In genomic region chr14:93764211-93764659, GRCh38 we compare ENCODE assay signal across 17 cellular contexts. TPM values are rescaled to one million over a fixed set of nuclear protein-coding genes. Genes with fewer than 3 reads are reported as not detected.
DNase-seq lines count a peak whose midpoint lies in the region; ATAC-seq and TF ChIP-seq lines count a peak whose summit lies in the region.
"Had no signal": no experiment of that assay in that cellular context is flagged by ENCODE, and none has a peak within 500 bp of the region (broad histone marks: within the 10 kb centered on the region; RNA-seq: fewer than 3 reads in every experiment).

No MANE protein-coding gene starts in this region.

- no peak overlapping the region for H4K91ac ChIP-seq in IMR-90 (ENCODE audit: insufficient read depth, low read depth, low read length)

- H3K27me3 ChIP-seq in IMR-90 (ENCODE audit: control insufficient read depth, insufficient read depth, low read length) (no peaks in the 10 kb centered on the region), thoracic aorta (replicated peaks; ENCODE audit: insufficient read depth) (no peaks in the 10 kb centered on the region)

- no peak for TF ChIP-seq RAD21 in IMR-90 (IDR thresholded peaks at IDR 0.05; ENCODE audit: low read length)

- no peak overlapping the region for H3K9ac ChIP-seq in IMR-90 (ENCODE audit: low read depth, low read length)

- H3K27ac ChIP-seq in IMR-90 (ENCODE audit: insufficient read depth, low read length) = no peak overlapping the region
- no peak overlapping the region for H3K27ac ChIP-seq in thoracic aorta

- TF ChIP-seq CTCF in IMR-90 (conservative IDR thresholded peaks at IDR 0.05; ENCODE audit: low read depth, low read length) (no peak), thoracic aorta (IDR thresholded peaks at IDR 0.05) (no peak)

- no CpG with 5 or more reads among the region's 8 CpGs for WGBS in IMR-90 (ENCODE audit: extremely low coverage in 2 of 2, insufficient read length in 1 of 2), 2 experiments

- DNase-seq in IMR-90 (peak; percentile 20), astrocyte of the hippocampus (ENCODE audit: low read depth, low spot score) (peak; percentile 16), left ventricle myocardium superior (peak; percentile 63), thoracic aorta (ENCODE audit: low spot score) (peak; percentile 21), SW480 (ENCODE audit: low spot score) (no peak)
- no peak for DNase-seq in effector CD4-positive, alpha-beta T cell
- DNase-seq: activated naive CD4-positive, alpha-beta T cell treated with Interleukin-2 at 50 U/mL for 16 hours; CD8-positive, alpha-beta T cell; GF-D8; HCEC 1CT; immature natural killer cell; naive thymus-derived CD4-positive, alpha-beta T cell; NCI-H1417 treated with DMSO at 0.1 percent for 48 hours; substantia nigra had no signal

- H3K4me1 ChIP-seq in IMR-90 (ENCODE audit: control insufficient read depth, insufficient read depth, low read length) = no peaks in the 10 kb centered on the region
- peaks cover 10 to 44% of the 10 kb centered on the region in 2 donors for H3K4me1 ChIP-seq in thoracic aorta (ENCODE audit: control insufficient read depth in 1 of 2, low read depth in 2 of 2)

- no peak overlapping the region for H4K8ac ChIP-seq in IMR-90 (ENCODE audit: low read depth in 2 of 2, low read length in 2 of 2)

- in situ Hi-C loops in IMR-90 (cut with MboI; ENCODE audit: low sequenced_read_pairs) = no loop called here

- no peak overlapping the region for H2AFZ ChIP-seq in IMR-90 (replicated peaks; ENCODE audit: low read length, poor library complexity)

- H2AK9ac ChIP-seq in IMR-90 (replicated peaks; ENCODE audit: low read depth, low read length, poor library complexity) = no peak overlapping the region

- no peaks in the 10 kb centered on the region for H3K79me1 ChIP-seq in IMR-90 (ENCODE audit: low read depth in 1 of 2, low read length in 2 of 2)

- H3K4me2 ChIP-seq in IMR-90 (ENCODE audit: low read depth, low read length) = no peak overlapping the region

- H4K5ac ChIP-seq in IMR-90 (ENCODE audit: low read depth, low read length) = no peak overlapping the region

- BruUV-seq in IMR-90 (replicated peaks; lab: Mats Ljungman, UMichigan) = no TSS peak

- ATAC-seq in IMR-90 (ENCODE audit: low read depth) (no peak), left ventricle myocardium superior (peak; percentile 83), thoracic aorta (ENCODE audit: insufficient number of reproducible peaks, low FRiP score, low read depth) (peak; percentile 62), HG02571 (IDR thresholded peaks at IDR 0.05; ENCODE audit: unreplicated experiment) (no peak), GM18517 (IDR thresholded peaks at IDR 0.05; ENCODE audit: unreplicated experiment) (no peak)
- ATAC-seq: CD8-positive, alpha-beta T cell; naive thymus-derived CD4-positive, alpha-beta T cell had no signal

- POLR2A ChIA-PET in IMR-90 (lab: Charles Lee; ENCODE audit: unreplicated experiment) = no interaction called here

- H3K36me3 ChIP-seq in IMR-90 (ENCODE audit: control insufficient read depth, insufficient read depth, low read length) (no peaks in the 10 kb centered on the region), thoracic aorta (no peaks in the 10 kb centered on the region)

- H2BK120ac ChIP-seq in IMR-90 (ENCODE audit: low read depth, low read length) = no peak overlapping the region

- H2BK15ac ChIP-seq in IMR-90 (ENCODE audit: low read depth, low read length) = no peak overlapping the region

- no peaks in the 10 kb centered on the region for H4K20me1 ChIP-seq in IMR-90 (ENCODE audit: insufficient read depth, low read length)

- H3K56ac ChIP-seq in IMR-90 (ENCODE audit: extremely low read depth, insufficient read depth, low read length) = no peak overlapping the region

- CTCF ChIA-PET in IMR-90 (lab: Yijun Ruan, JAX) = no interaction called here

- no peak overlapping the region for H3K18ac ChIP-seq in IMR-90 (ENCODE audit: low read depth, low read length)

- no peaks in the 10 kb centered on the region for H3K9me1 ChIP-seq in IMR-90 (ENCODE audit: insufficient read depth, low read length)

- H2BK5ac ChIP-seq in IMR-90 (ENCODE audit: low read depth, low read length, poor library complexity, severe bottlenecking) = no peak overlapping the region

- no peak overlapping the region for H2AK5ac ChIP-seq in IMR-90 (ENCODE audit: low read depth, low read length)

- no peak overlapping the region for H2BK20ac ChIP-seq in IMR-90 (ENCODE audit: low read depth, low read length)

- intact Hi-C loops in IMR-90 (cut with micrococcal nuclease) = no loop called here
- intact Hi-C loops in left ventricle myocardium superior (cut with micrococcal nuclease) = no loop called here

- dilution Hi-C loops in IMR-90 (cut with HindIII; ENCODE audit: low sequenced_read_pairs, unreplicated experiment) = no loop called here

- no peak overlapping the region for H3K4ac ChIP-seq in IMR-90 (ENCODE audit: low read depth, low read length)

- H3K14ac ChIP-seq in IMR-90 (replicated peaks; ENCODE audit: low read depth, low read length) = no peak overlapping the region

- H3K23ac ChIP-seq in IMR-90 (ENCODE audit: low read depth, low read length) = no peak overlapping the region

- H3K4me3 ChIP-seq in IMR-90 (ENCODE audit: insufficient read depth, low read depth, low read length) = no peak overlapping the region
- peak overlapping the region; percentile 41 for H3K4me3 ChIP-seq in thoracic aorta

- no peak for TF ChIP-seq POLR2A in IMR-90 (IDR thresholded peaks at IDR 0.05; ENCODE audit: low read depth, low read length)

- H3K9me3 ChIP-seq in IMR-90 (ENCODE audit: control insufficient read depth, insufficient read depth, low read length) = peaks cover 8% of the 10 kb centered on the region
- no peaks in the 10 kb centered on the region for H3K9me3 ChIP-seq in thoracic aorta

TF ChIP-seq in IMR-90, 13 proteins besides CTCF, POLR2A, EP300 and RAD21:
- TF ChIP-seq NFE2L2 (IDR thresholded peaks at IDR 0.05; ENCODE audit: low read depth, low read length) (no peak), BHLHE40 (IDR thresholded peaks at IDR 0.05; ENCODE audit: low read depth, low read length) (no peak), SMC3 (IDR thresholded peaks at IDR 0.05; ENCODE audit: low read depth, low read length) (no peak), USF2 (IDR thresholded peaks at IDR 0.05; ENCODE audit: low read depth, low read length) (no peak), RCOR1 (IDR thresholded peaks at IDR 0.05; ENCODE audit: insufficient replicate concordance, low read length) (no peak), MAFK (IDR thresholded peaks at IDR 0.05; ENCODE audit: low read depth, low read length) (no peak), CHD1 (IDR thresholded peaks at IDR 0.05; ENCODE audit: low read depth, low read length) (no peak), MAZ (IDR thresholded peaks at IDR 0.05; ENCODE audit: borderline replicate concordance, low read depth, low read length) (no peak)

RNA-seq across cellular contexts. Expression of gene PRIMA1, which starts 24.1 kb away (rescaled TPM):
- total RNA-seq in IMR-90 (2012; rRNA removed) = not detected in 2 replicates
- not detected in 2 replicates for polyA plus RNA-seq in IMR-90 (2012; rRNA removed)
- not detected in 2 replicates for polyA plus RNA-seq in IMR-90 (2012; cell fraction: cytosol; rRNA removed)
- not detected in 2 replicates for polyA plus RNA-seq in IMR-90 (2012; cell fraction: nucleus; rRNA removed; ENCODE audit: low replicate concordance)
- 7.9 TPM for total RNA-seq in left ventricle myocardium superior
- 1 to 10 TPM; 2.3 to 3.5 TPM for total RNA-seq in thoracic aorta
- total RNA-seq: CD8-positive, alpha-beta T cell; epithelial cell of proximal tubule; naive thymus-derived CD4-positive, alpha-beta T cell had no signal
- polyA plus RNA-seq: immature natural killer cell; naive thymus-derived CD4-positive, alpha-beta T cell had no signal

Comparison
In these comparisons a context has a peak if more than half of its experiments do, and no peak if none do; other contexts are left out.
1. ATAC-seq: peak in left ventricle myocardium superior (single experiment) and thoracic aorta (single experiment); none in IMR-90 (single experiment), HG02571 (single experiment) and GM18517 (single experiment).
2. DNase-seq: peak in IMR-90 (single experiment), astrocyte of the hippocampus (single experiment), left ventricle myocardium superior (single experiment) and thoracic aorta (single experiment); none in SW480 (single experiment) and effector CD4-positive, alpha-beta T cell (single experiment).